8 cellular contexts compared by ENCODE assay signal in genomic region chr10:6348091-6348862, GRCh38.
DNase-seq lines count a peak whose midpoint lies in the region; ATAC-seq lines count a peak whose summit lies in the region.

No MANE protein-coding gene starts in this region.

- peak; percentile 90 for DNase-seq in SIG-M5 (lab: John Stamatoyannopoulos, UW)
- peak; percentile 82 for DNase-seq in activated gamma-delta T cell treated with Interleukin-2 at 50 U/mL for 16 hours
- DNase-seq in stimulated activated CD8-positive, alpha-beta memory T cell treated with anti-CD3 and anti-CD28 coated beads, Interleukin-12 subunit alpha, Interleukin-12 subunit beta, amount 100 ng/mL, for 24 hours (ENCODE audit: extremely low read depth) = peak; percentile 58
- no peak for DNase-seq in DMS153 treated with DMSO at 0.1 percent for 48 hours (lab: John Stamatoyannopoulos, UW; ENCODE audit: unreplicated experiment)
- no peak for DNase-seq in NCI-H1436 (lab: John Stamatoyannopoulos, UW)

- H3K27me3 ChIP-seq in layer of hippocampus (ENCODE audit: control insufficient read depth, insufficient read depth, low read length) = no peaks in the 10 kb centered on the region

- ATAC-seq in GM18517 (IDR thresholded peaks at IDR 0.05; ENCODE audit: unreplicated experiment) (peak; percentile 92), HG02981 (IDR thresholded peaks at IDR 0.05; ENCODE audit: unreplicated experiment) (peak; percentile 86)

- H3K27ac ChIP-seq in layer of hippocampus (ENCODE audit: low read depth, low read length) = peak overlapping the region; percentile 24

Comparison
In these comparisons a context has a peak if more than half of its experiments do, and no peak if none do; other contexts are left out.
1. DNase-seq: peak in SIG-M5 (single experiment), activated gamma-delta T cell treated with Interleukin-2 at 50 U/mL for 16 hours (single experiment) and stimulated activated CD8-positive, alpha-beta memory T cell treated with anti-CD3 and anti-CD28 coated beads, Interleukin-12 subunit alpha, Interleukin-12 subunit beta, amount 100 ng/mL, for 24 hours (single experiment); none in DMS153 treated with DMSO at 0.1 percent for 48 hours (single experiment) and NCI-H1436 (single experiment).